Comparison of ENCODE assay signal across 1 cellular context in genomic region chr1:95209291-95209690, GRCh38.
TF ChIP-seq lines count a peak whose summit lies in the region.

No MANE protein-coding gene starts in this region.

TF ChIP-seq in HepG2, 621 proteins besides CTCF, POLR2A, EP300 and RAD21 (continued from another document):
- no peak for TF ChIP-seq BCL3 (CRISPR knock-in tag; IDR thresholded peaks at IDR 0.05)
- TF ChIP-seq PAX8 (CRISPR knock-in tag; IDR thresholded peaks at IDR 0.05; ENCODE audit: borderline replicate concordance) = no peak
- TF ChIP-seq PCBP1 (IDR thresholded peaks at IDR 0.05; ENCODE audit: borderline replicate concordance, low read depth, low read length) = no peak
- no peak for TF ChIP-seq ZNF274 (CRISPR knock-in tag; IDR thresholded peaks at IDR 0.05)
- TF ChIP-seq TAF1 (CRISPR knock-in tag; IDR thresholded peaks at IDR 0.05) = no peak
- no peak for TF ChIP-seq GMEB2 (CRISPR knock-in tag; IDR thresholded peaks at IDR 0.05; ENCODE audit: low read depth)
- no peak for TF ChIP-seq MED13 (CRISPR knock-in tag; IDR thresholded peaks at IDR 0.05)
- TF ChIP-seq NCOA1 (CRISPR knock-in tag; IDR thresholded peaks at IDR 0.05) = no peak
- TF ChIP-seq CREM (IDR thresholded peaks at IDR 0.05) = no peak
- no peak for TF ChIP-seq CREM (CRISPR knock-in tag; IDR thresholded peaks at IDR 0.05)
- no peak for TF ChIP-seq ZC3H13 (CRISPR knock-in tag; IDR thresholded peaks at IDR 0.05)
- TF ChIP-seq MAF1 (CRISPR knock-in tag; IDR thresholded peaks at IDR 0.05; ENCODE audit: borderline replicate concordance) = no peak
